In the genomic region with DNA sequence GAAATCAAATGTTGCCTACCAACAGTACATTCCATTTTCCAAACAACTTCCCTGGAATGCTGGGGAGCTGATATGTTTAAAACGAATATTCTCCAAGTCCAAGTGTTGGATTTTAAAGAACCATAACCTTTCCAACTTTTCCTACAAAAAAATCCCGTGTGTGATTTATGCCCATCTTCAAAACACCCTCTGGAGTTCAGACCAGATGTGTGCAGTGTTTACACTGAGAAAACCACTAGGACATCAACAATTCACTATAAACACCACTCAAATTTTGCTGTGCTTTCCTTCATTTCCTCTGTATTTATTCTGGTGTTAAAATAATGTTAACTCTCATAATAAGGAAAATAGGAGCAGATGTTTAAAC, we compare ENCODE assay signal across 8 cellular contexts. TPM values are rescaled to one million over a fixed set of nuclear protein-coding genes. Genes with fewer than 3 reads are reported as not detected.
A peak's percentile ranks its signal among the peaks of the same experiment; 100 is the strongest.
DNase-seq lines count a peak whose midpoint lies in the region; ATAC-seq, FAIRE-seq and TF ChIP-seq lines count a peak whose summit lies in the region.

No MANE protein-coding gene starts in this region.

- DNase-seq in DND-41 (no peak), ovary (no peak), NCI-H510A (lab: John Stamatoyannopoulos, UW) (no peak), KG1 (lab: John Stamatoyannopoulos, UW) (no peak)

- ATAC-seq in DND-41 (ENCODE audit: insufficient read depth, low read depth) = no peak
- no peak for ATAC-seq in GM18519 (IDR thresholded peaks at IDR 0.05; ENCODE audit: low FRiP score, unreplicated experiment)
- ATAC-seq in HG03521 (IDR thresholded peaks at IDR 0.05; ENCODE audit: unreplicated experiment) = no peak

- TF ChIP-seq CTCF in DND-41 (IDR thresholded peaks at IDR 0.05; ENCODE audit: borderline replicate concordance, extremely low read depth, low read length, poor library complexity, severe bottlenecking) (no peak), OCI-LY3 (IDR thresholded peaks at IDR 0.05; ENCODE audit: low read depth, low read length) (no peak), ovary (IDR thresholded peaks at IDR 0.05) (no peak)

- no peak for TF ChIP-seq POLR2A in ovary (IDR thresholded peaks at IDR 0.05)

- H3K4me2 ChIP-seq in DND-41 (ENCODE audit: insufficient read depth, low read length) (peak overlapping the region; percentile 76), OCI-LY3 (ENCODE audit: low read length) (peak overlapping the region; percentile 68)

- H4K20me1 ChIP-seq in DND-41 (ENCODE audit: insufficient read depth, low read length) (peaks cover 51% of the 10 kb centered on the region), OCI-LY3 (ENCODE audit: insufficient read depth, low read length) (0 out of 2 replicates have a peak, but pooled peaks cover 5% of the 10 kb centered on the region)

- H3K4me3 ChIP-seq in DND-41 (ENCODE audit: low read depth in 1 of 2, low read length in 2 of 2) = peak overlapping the region; percentile 93 to 95
- H3K4me3 ChIP-seq in OCI-LY3 (ENCODE audit: low read length) = peak overlapping the region; percentile 86
- peak overlapping the region; percentile 42 for H3K4me3 ChIP-seq in ovary

- H3K27ac ChIP-seq in DND-41 (ENCODE audit: low read length) (peak overlapping the region; percentile 96), OCI-LY3 (ENCODE audit: low read length) (no peak overlapping the region), ovary (peak overlapping the region in 1 of 2 donors; percentile 91)

- H3K9ac ChIP-seq in DND-41 (ENCODE audit: low read depth, low read length) = peak overlapping the region; percentile 93
- H3K9ac ChIP-seq in OCI-LY3 (ENCODE audit: low read length) = peak overlapping the region; percentile 78

- peak; percentile 86 for FAIRE-seq in endometrium (lab: Jason Lieb, UNC)

- H3K9me3 ChIP-seq in DND-41 (ENCODE audit: insufficient read depth, low read length, severe bottlenecking) = no peaks in the 10 kb centered on the region
- no peaks in the 10 kb centered on the region for H3K9me3 ChIP-seq in OCI-LY3 (ENCODE audit: insufficient read depth, low read length)
- no peaks in the 10 kb centered on the region for H3K9me3 ChIP-seq in ovary

- peaks cover 74% of the 10 kb centered on the region for H3K79me2 ChIP-seq in DND-41 (ENCODE audit: insufficient read depth, low read length)
- H3K79me2 ChIP-seq in OCI-LY3 (ENCODE audit: low read length) = peaks cover 59% of the 10 kb centered on the region

- TF ChIP-seq EP300 in ovary (IDR thresholded peaks at IDR 0.05) = no peak

- no peak overlapping the region for H2AFZ ChIP-seq in DND-41 (ENCODE audit: low read depth, low read length)
- H2AFZ ChIP-seq in OCI-LY3 (ENCODE audit: low read depth, low read length) = no peak overlapping the region

- H3K4me1 ChIP-seq in DND-41 (ENCODE audit: insufficient read depth, low read length) = peaks cover 60% of the 10 kb centered on the region
- peaks cover 11% of the 10 kb centered on the region for H3K4me1 ChIP-seq in OCI-LY3 (ENCODE audit: low read length)
- H3K4me1 ChIP-seq in ovary (ENCODE audit: insufficient read depth) = peaks cover 24% of the 10 kb centered on the region

- H3K36me3 ChIP-seq in DND-41 (ENCODE audit: insufficient read depth, low read length) (peaks cover 13% of the 10 kb centered on the region), OCI-LY3 (replicated peaks; ENCODE audit: low read depth, low read length) (peaks cover 3% of the 10 kb centered on the region), ovary (no peaks in the 10 kb centered on the region)

- WGBS in ovary, 3 donors = 0 to 3% (median 1%) methylated on average over 2 of the region's 2 CpGs

- intact Hi-C loops in ovary (cut with DNase I) = loop anchor here (5.0 to 10.0 kb wide), 5 partner anchors 39 to 259 kb away; no protein-coding TSS in a partner anchor

- no peaks in the 10 kb centered on the region for H3K27me3 ChIP-seq in DND-41 (ENCODE audit: insufficient read depth, low read length, poor library complexity)
- H3K27me3 ChIP-seq in OCI-LY3 (ENCODE audit: low read depth, low read length) = no peaks in the 10 kb centered on the region
- no peaks in the 10 kb centered on the region for H3K27me3 ChIP-seq in ovary

RNA-seq across cellular contexts. Expression of a gene that starts 2.4 kb away (rescaled TPM):
- total RNA-seq in ovary = 100 to 1,000 TPM in 6 of 7 donors, 10 to 100 TPM in 1; 80.5 to 120 (median 106) TPM
- polyA plus RNA-seq in ovary = 100 to 1,000 TPM in 1 of 2 donors, 10 to 100 TPM in 1; 73.2 to 110 TPM

Comparison
In these comparisons a context has a peak if more than half of its experiments do, and no peak if none do; other contexts are left out.
1. H3K4me3 ChIP-seq: peak in every context shown above with its lines; median percentile 94 in DND-41; 86 in OCI-LY3; 42 in ovary.